ENCODE assay signal across 8 cellular contexts in the genomic region with DNA sequence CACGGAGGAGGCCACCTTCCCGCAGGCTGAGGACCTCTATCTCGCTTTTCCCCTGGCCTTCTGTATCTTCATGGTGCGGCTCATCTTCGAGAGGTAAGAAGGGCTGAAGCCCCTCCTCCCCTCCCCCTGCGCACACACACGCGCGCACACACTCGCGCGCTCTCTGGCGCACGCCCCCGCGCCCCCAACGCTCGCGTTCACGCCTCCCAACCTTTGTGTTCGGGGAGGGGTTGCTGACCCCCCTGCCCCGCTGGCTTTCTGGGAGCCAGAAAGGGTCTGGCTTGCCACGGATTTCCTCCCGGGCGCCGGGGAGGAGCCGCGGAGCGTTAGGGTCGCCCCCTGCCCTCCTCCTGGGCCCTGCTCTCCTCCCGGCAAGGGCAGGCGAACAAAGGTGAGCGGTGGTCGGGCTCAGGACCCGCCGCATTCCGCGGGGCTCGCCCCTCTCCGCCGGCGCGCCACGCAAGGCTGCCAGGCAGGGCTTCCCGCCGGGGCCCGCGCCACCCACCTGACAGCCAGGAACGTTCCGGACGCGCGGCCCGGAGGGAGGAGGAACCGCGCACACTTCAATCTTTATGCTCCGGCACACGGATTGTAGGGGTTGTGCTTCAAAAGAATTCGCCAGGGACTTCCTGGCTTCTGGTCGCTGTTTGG. TPM values are rescaled to one million over a fixed set of nuclear protein-coding genes. Genes with fewer than 3 reads are reported as not detected.
DNase-seq lines count a peak whose midpoint lies in the region; ATAC-seq, FAIRE-seq and TF ChIP-seq lines count a peak whose summit lies in the region.

No MANE protein-coding gene starts in this region.

- peak; percentile 68 for DNase-seq in DMS153 treated with DMSO at 0.1 percent for 48 hours (lab: John Stamatoyannopoulos, UW; ENCODE audit: unreplicated experiment)
- no peak for DNase-seq in bronchial epithelial cell (ENCODE audit: low read depth)
- peak; percentile 47 for DNase-seq in kidney tubule cell (ENCODE audit: low spot score)
- peak; percentile 39 for DNase-seq in stimulated activated CD4-positive, alpha-beta T cell treated with anti-CD3 and anti-CD28 coated beads, Interleukin-2, amount 100 ng/mL, for 4 hours (ENCODE audit: low read depth)
- no peak for DNase-seq in NAMALWA (ENCODE audit: low spot score)

- no peak for FAIRE-seq in bronchial epithelial cell (lab: Jason Lieb, UNC)

- H3K36me3 ChIP-seq in bronchial epithelial cell (ENCODE audit: control insufficient read depth, insufficient read depth, low read length): no peaks in the 10 kb centered on the region

- no peaks in the 10 kb centered on the region for H3K27me3 ChIP-seq in bronchial epithelial cell (ENCODE audit: control insufficient read depth, insufficient read depth, low read length)

- peak overlapping the region; percentile 91 for H3K4me3 ChIP-seq in bronchial epithelial cell (ENCODE audit: low read depth, low read length)

- peak; percentile 44 for ATAC-seq in GM19455 (IDR thresholded peaks at IDR 0.05; ENCODE audit: unreplicated experiment)
- ATAC-seq in HG03521 (IDR thresholded peaks at IDR 0.05; ENCODE audit: unreplicated experiment): peak; percentile 27
- ATAC-seq in SK-N-SH treated with all-trans-retinoic acid at 6 μM for 48 hours: peak; percentile 71

- TF ChIP-seq CTCF in bronchial epithelial cell (IDR thresholded peaks at IDR 0.05; ENCODE audit: insufficient read depth, low read length, severe bottlenecking): no peak

TF ChIP-seq in SK-N-SH treated with all-trans-retinoic acid at 6 μM for 48 hours, 23 proteins besides CTCF, POLR2A, EP300 and RAD21:
- TF ChIP-seq TOX (CRISPR knock-in tag; IDR thresholded peaks at IDR 0.05; ENCODE audit: borderline replicate concordance) (no peak), RARB (CRISPR knock-in tag; IDR thresholded peaks at IDR 0.05) (no peak), OSR1 (CRISPR knock-in tag; IDR thresholded peaks at IDR 0.05) (no peak), SNAI2 (CRISPR knock-in tag; IDR thresholded peaks at IDR 0.05) (no peak)
- TF ChIP-seq, protein P1, sequence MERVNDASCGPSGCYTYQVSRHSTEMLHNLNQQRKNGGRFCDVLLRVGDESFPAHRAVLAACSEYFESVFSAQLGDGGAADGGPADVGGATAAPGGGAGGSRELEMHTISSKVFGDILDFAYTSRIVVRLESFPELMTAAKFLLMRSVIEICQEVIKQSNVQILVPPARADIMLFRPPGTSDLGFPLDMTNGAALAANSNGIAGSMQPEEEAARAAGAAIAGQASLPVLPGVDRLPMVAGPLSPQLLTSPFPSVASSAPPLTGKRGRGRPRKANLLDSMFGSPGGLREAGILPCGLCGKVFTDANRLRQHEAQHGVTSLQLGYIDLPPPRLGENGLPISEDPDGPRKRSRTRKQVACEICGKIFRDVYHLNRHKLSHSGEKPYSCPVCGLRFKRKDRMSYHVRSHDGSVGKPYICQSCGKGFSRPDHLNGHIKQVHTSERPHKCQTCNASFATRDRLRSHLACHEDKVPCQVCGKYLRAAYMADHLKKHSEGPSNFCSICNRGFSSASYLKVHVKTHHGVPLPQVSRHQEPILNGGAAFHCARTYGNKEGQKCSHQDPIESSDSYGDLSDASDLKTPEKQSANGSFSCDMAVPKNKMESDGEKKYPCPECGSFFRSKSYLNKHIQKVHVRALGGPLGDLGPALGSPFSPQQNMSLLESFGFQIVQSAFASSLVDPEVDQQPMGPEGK (CRISPR knock-in tag; IDR thresholded peaks at IDR 0.05; ENCODE audit: borderline replicate concordance): peak; percentile 41; the same call in 1 of the 2 replicates

RNA-seq across cellular contexts. Expression of a gene that starts 0.6 kb away (rescaled TPM):
- 50.8 and 55.3 TPM in 2 replicates for total RNA-seq in bronchial epithelial cell

Comparison
In these comparisons a context has a peak if more than half of its experiments do, and no peak if none do; other contexts are left out.
1. DNase-seq: peak in DMS153 treated with DMSO at 0.1 percent for 48 hours (single experiment), kidney tubule cell (single experiment) and stimulated activated CD4-positive, alpha-beta T cell treated with anti-CD3 and anti-CD28 coated beads, Interleukin-2, amount 100 ng/mL, for 4 hours (single experiment); none in bronchial epithelial cell (single experiment) and NAMALWA (single experiment).
2. Peak in every context shown above with its lines, with median percentiles within 50 percentile points of each other: ATAC-seq.